16 cellular contexts compared by ENCODE assay signal in the genomic region with DNA sequence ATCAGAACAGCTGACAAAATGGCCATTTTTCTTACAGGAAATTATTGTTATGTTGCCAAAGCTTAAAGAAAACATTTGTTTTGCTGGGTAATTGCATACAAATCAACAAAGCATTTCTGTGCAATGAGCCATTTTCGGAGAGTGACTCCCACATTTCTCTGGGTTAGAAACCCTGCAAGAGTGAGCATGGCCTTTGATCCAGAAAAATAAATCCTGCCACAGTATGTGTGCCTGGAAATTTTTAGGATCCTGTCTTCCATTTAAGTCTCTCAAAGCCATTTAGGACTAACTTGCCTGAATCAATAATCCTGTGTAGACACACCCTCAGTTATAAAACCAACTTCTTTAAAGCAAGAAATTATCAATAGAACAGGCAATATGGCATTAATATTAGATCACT. TPM values are rescaled to one million over a fixed set of nuclear protein-coding genes. Genes with fewer than 3 reads are reported as not detected.
A peak's percentile ranks its signal among the peaks of the same experiment; 100 is the strongest.
DNase-seq lines count a peak whose midpoint lies in the region; ATAC-seq and TF ChIP-seq lines count a peak whose summit lies in the region.
"Had no signal": no experiment of that assay in that cellular context is flagged by ENCODE, and none has a peak within 500 bp of the region (broad histone marks: within the 10 kb centered on the region; RNA-seq: fewer than 3 reads in every experiment).

No MANE protein-coding gene starts in this region.

- peak; percentile 40 for ATAC-seq in left lobe of liver
- no peak for ATAC-seq in GM21737 (IDR thresholded peaks at IDR 0.05; ENCODE audit: unreplicated experiment)
- ATAC-seq: GM23338 had no signal

- TF ChIP-seq CTCF in fibroblast of villous mesenchyme (IDR thresholded peaks at IDR 0.05; ENCODE audit: insufficient read depth, low read depth, low read length), result no peak

- H3K4me3 ChIP-seq in fibroblast of villous mesenchyme (ENCODE audit: low read depth, low read length), result no peak overlapping the region
- H3K4me3 ChIP-seq: GM23338 had no signal

- peak overlapping the region; percentile 27 for H3K27ac ChIP-seq in caudate nucleus (ENCODE audit: low read depth, low read length)
- H3K27ac ChIP-seq: HL-60 had no signal

- DNase-seq in caudate nucleus (lab: John Stamatoyannopoulos, UW) (no peak), fibroblast of villous mesenchyme (ENCODE audit: low read depth) (peak; percentile 1), left lobe of liver (ENCODE audit: low spot score) (no peak), superior temporal gyrus (ENCODE audit: extremely low spot score) (peak; percentile 60), NCI-H524 (lab: John Stamatoyannopoulos, UW) (no peak), NCI-H446 treated with DMSO at 0.1 percent for 48 hours (lab: John Stamatoyannopoulos, UW) (no peak)
- DNase-seq: C1 segment of cervical spinal cord; Calu3; CD4-positive, alpha-beta T cell; DMS 273 treated with DMSO at 0.1 percent for 48 hours; H7 had no signal

RNA-seq across cellular contexts. Expression of a gene that starts 0.6 kb away (rescaled TPM):
- total RNA-seq in fibroblast of villous mesenchyme (0.32 and 0.86 TPM in 2 replicates), left lobe of liver (3.7 TPM)
- total RNA-seq: B cell; Calu3; CD4-positive, alpha-beta T cell; G401 had no signal

RNA-seq across cellular contexts. Expression of a gene that starts 38.6 kb away (rescaled TPM):
- total RNA-seq in fibroblast of villous mesenchyme (not detected in 2 replicates), left lobe of liver (0.25 TPM)
- total RNA-seq: B cell; Calu3; CD4-positive, alpha-beta T cell; G401; GM23338; H7 had no signal

Comparison
In these comparisons a context has a peak if more than half of its experiments do, and no peak if none do; other contexts are left out.
1. DNase-seq: peak in fibroblast of villous mesenchyme (single experiment) and superior temporal gyrus (single experiment); none in caudate nucleus (0 of 61), left lobe of liver (single experiment), NCI-H524 (0 of 2) and NCI-H446 treated with DMSO at 0.1 percent for 48 hours (single experiment).